Comparison of ENCODE assay signal across 10 cellular contexts in the genomic region with DNA sequence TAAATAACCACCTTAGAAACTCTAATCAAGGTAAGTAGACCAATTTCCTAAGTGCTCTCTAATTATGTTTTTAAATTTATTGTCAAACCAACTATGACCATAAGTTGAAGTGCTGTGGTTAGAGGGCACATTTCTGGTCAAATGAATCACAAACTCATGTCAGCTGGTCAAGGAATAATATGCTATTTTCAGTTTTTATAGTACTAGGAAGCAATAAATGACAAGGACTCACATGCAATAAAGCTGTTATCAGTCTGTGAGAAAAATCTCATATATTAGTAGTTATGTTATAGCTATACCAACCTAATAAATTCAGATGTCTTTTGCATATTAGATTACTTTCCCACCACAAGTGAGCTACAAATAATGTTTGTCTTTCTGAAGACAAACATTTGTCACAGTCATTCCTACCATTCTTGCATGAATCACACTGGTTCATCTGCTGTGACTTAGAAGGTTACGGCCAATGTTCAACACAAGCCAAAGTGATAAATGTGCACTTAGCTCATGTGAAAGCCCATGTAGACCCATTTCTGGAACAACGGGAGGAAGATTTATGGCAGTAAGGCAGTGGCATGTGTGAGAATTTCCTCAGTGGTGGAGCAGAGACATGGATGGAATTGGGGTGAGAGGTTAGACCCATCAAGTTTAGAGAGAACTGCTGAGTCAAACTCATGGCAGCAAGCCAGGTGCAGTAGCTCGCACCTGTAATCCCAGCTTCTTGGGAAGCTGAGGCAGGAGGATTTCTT. TPM values are rescaled to one million over a fixed set of nuclear protein-coding genes. Genes with fewer than 3 reads are reported as not detected.
DNase-seq lines count a peak whose midpoint lies in the region; ATAC-seq and TF ChIP-seq lines count a peak whose summit lies in the region.
"Had no signal": no experiment of that assay in that cellular context is flagged by ENCODE, and none has a peak within 500 bp of the region (broad histone marks: within the 10 kb centered on the region; RNA-seq: fewer than 3 reads in every experiment).

No MANE protein-coding gene starts in this region.

- H3K79me2 ChIP-seq in osteoblast (ENCODE audit: insufficient read depth, low read length): no peaks in the 10 kb centered on the region

- H3K27me3 ChIP-seq in osteoblast (ENCODE audit: insufficient read depth, low read length): peaks cover 10% of the 10 kb centered on the region

- no peaks in the 10 kb centered on the region for H3K9me3 Mint-ChIP-seq in natural killer cell treated with Interleukin-12 subunit alpha and Interleukin-12 subunit beta and Interleukin-15 and Interleukin-18, amount 100 ng/mL, for 72 hours
- H3K9me3 Mint-ChIP-seq: stimulated activated naive CD8-positive, alpha-beta T cell treated with anti-CD3 and anti-CD28 coated beads, Interleukin-15, Interleukin-2, amounts not matched to agents 100 ng/mL and 50 ng/mL, for 24 hours had no signal

- H3K27ac Mint-ChIP-seq in natural killer cell treated with Interleukin-12 subunit alpha and Interleukin-12 subunit beta and Interleukin-15 and Interleukin-18, amount 100 ng/mL, for 72 hours: no peak overlapping the region

- no peaks in the 10 kb centered on the region for H4K20me1 ChIP-seq in osteoblast (ENCODE audit: insufficient read depth, low read length)

- H3K27ac ChIP-seq in osteoblast (ENCODE audit: low read depth, low read length): peak overlapping the region; percentile 53

- H3K4me1 ChIP-seq in osteoblast (ENCODE audit: insufficient read depth, low read length): peaks cover 14% of the 10 kb centered on the region

- peaks cover 0 to 4% of the 10 kb centered on the region in 2 donors for H3K4me1 Mint-ChIP-seq in natural killer cell treated with Interleukin-12 subunit alpha and Interleukin-12 subunit beta and Interleukin-15 and Interleukin-18, amount 100 ng/mL, for 72 hours (ENCODE audit: low read depth in 2 of 2)

- no peaks in the 10 kb centered on the region for H3K9me3 ChIP-seq in osteoblast (ENCODE audit: low read depth, low read length)

- no peaks in the 10 kb centered on the region for H3K36me3 ChIP-seq in osteoblast (ENCODE audit: insufficient read depth, low read length)

- TF ChIP-seq CTCF in osteoblast (IDR thresholded peaks at IDR 0.05; ENCODE audit: extremely low read depth, low read depth, low read length): no peak

- no peak for ATAC-seq in GM21526 (IDR thresholded peaks at IDR 0.05; ENCODE audit: low FRiP score, unreplicated experiment)
- ATAC-seq in natural killer cell treated with Interleukin-12 subunit alpha and Interleukin-12 subunit beta and Interleukin-15 and Interleukin-18, amount 100 ng/mL, for 72 hours: no peak

- peak; percentile 85 for DNase-seq in GM04504 (ENCODE audit: low read depth)
- DNase-seq in MV-4-11 (lab: John Stamatoyannopoulos, UW): peak; percentile 60
- DNase-seq in dedifferentiated amniotic fluid mesenchymal stem cell (ENCODE audit: extremely low spot score): peak; percentile 40
- DNase-seq in osteoblast (ENCODE audit: insufficient read length, low spot score, missing footprints): peak; percentile 87
- DNase-seq in activated CD4-positive, alpha-beta T cell treated with anti-CD3 and anti-CD28 coated beads for 4 hours: no peak
- DNase-seq in HPDE6-E6E7 (ENCODE audit: extremely low spot score): no peak
- DNase-seq in natural killer cell treated with Interleukin-12 subunit alpha and Interleukin-12 subunit beta and Interleukin-15 and Interleukin-18, amount 100 ng/mL, for 72 hours (ENCODE audit: low spot score): no peak
- DNase-seq: NCI-H2171 had no signal

- H3K4me3 Mint-ChIP-seq in natural killer cell treated with Interleukin-12 subunit alpha and Interleukin-12 subunit beta and Interleukin-15 and Interleukin-18, amount 100 ng/mL, for 72 hours: no peak overlapping the region
- H3K4me3 Mint-ChIP-seq: stimulated activated naive CD8-positive, alpha-beta T cell treated with anti-CD3 and anti-CD28 coated beads, Interleukin-15, Interleukin-2, amounts not matched to agents 100 ng/mL and 50 ng/mL, for 24 hours had no signal

- H3K4me2 ChIP-seq in osteoblast (ENCODE audit: insufficient read depth, low read length): peak overlapping the region; percentile 53

- no peaks in the 10 kb centered on the region for H3K36me3 Mint-ChIP-seq in natural killer cell treated with Interleukin-12 subunit alpha and Interleukin-12 subunit beta and Interleukin-15 and Interleukin-18, amount 100 ng/mL, for 72 hours

- peaks cover 13 to 14% of the 10 kb centered on the region in 2 donors for H3K27me3 Mint-ChIP-seq in natural killer cell treated with Interleukin-12 subunit alpha and Interleukin-12 subunit beta and Interleukin-15 and Interleukin-18, amount 100 ng/mL, for 72 hours

- H2AFZ ChIP-seq in osteoblast (ENCODE audit: low read length): no peak overlapping the region

- no peak overlapping the region for H3K4me3 ChIP-seq in osteoblast (ENCODE audit: insufficient read depth, low read length)

RNA-seq across cellular contexts. Expression of a gene that starts 27.4 kb away (rescaled TPM):
- total RNA-seq in osteoblast: 14.1 and 15.9 TPM in 2 replicates
- total RNA-seq in natural killer cell treated with Interleukin-12 subunit alpha and Interleukin-12 subunit beta and Interleukin-15 and Interleukin-18, amount 100 ng/mL, for 72 hours: 1 to 10 TPM; 5.7 to 6.9 TPM

RNA-seq across cellular contexts. Expression of a gene that starts 58.9 kb away (rescaled TPM):
- total RNA-seq in osteoblast: 8.5 and 13.4 TPM in 2 replicates
- total RNA-seq in natural killer cell treated with Interleukin-12 subunit alpha and Interleukin-12 subunit beta and Interleukin-15 and Interleukin-18, amount 100 ng/mL, for 72 hours: 10 to 100 TPM in 1 of 2 donors, 1 to 10 TPM in 1; 9.7 to 23.4 TPM

Comparison
In these comparisons a context has a peak if more than half of its experiments do, and no peak if none do; other contexts are left out.
1. DNase-seq: peak in GM04504 (single experiment), MV-4-11 (single experiment), dedifferentiated amniotic fluid mesenchymal stem cell (single experiment) and osteoblast (single experiment); none in activated CD4-positive, alpha-beta T cell treated with anti-CD3 and anti-CD28 coated beads for 4 hours (0 of 2), HPDE6-E6E7 (single experiment) and natural killer cell treated with Interleukin-12 subunit alpha and Interleukin-12 subunit beta and Interleukin-15 and Interleukin-18, amount 100 ng/mL, for 72 hours (single experiment).